16 cellular contexts compared by ENCODE assay signal in the genomic region with DNA sequence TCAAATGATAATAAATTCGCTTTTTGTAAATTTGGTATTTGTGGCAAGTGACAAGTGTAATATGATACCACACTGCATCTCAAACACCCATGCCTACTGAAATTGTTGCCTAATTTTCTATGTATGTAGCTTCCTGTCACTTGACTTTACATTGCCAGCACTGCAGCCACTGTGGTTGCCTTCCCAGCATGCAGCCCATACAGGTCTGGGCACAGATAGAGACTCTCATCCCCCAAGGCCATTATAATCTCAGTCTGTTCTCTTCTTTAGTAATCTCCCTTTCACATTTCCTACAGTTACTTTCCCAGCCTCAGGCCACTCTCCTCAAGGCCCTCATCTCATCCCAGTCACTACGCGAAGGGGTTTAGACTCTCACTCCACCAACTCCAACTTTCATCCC.
A peak's percentile ranks its signal among the peaks of the same experiment; 100 is the strongest.
DNase-seq lines count a peak whose midpoint lies in the region; ATAC-seq and TF ChIP-seq lines count a peak whose summit lies in the region.
"Had no signal": no experiment of that assay in that cellular context is flagged by ENCODE, and none has a peak within 500 bp of the region (broad histone marks: within the 10 kb centered on the region; RNA-seq: fewer than 3 reads in every experiment).

No MANE protein-coding gene starts in this region.

- H3K4me3 Mint-ChIP-seq in GM23338 (no peak overlapping the region), endodermal cell (no peak overlapping the region)
- H3K4me3 Mint-ChIP-seq: T-helper 1 cell treated with Interleukin-12 subunit alpha and Interleukin-12 subunit beta and Interleukin-4 antibody, amounts not matched to agents 30 μg/mL and 1 μg/mL, for 36 hours had no signal

- no peak overlapping the region for H4K8ac ChIP-seq in mesenchymal stem cell (ENCODE audit: low read length)

- no peaks in the 10 kb centered on the region for H3K4me1 ChIP-seq in A673 (ENCODE audit: insufficient read depth, low read length, poor library complexity, severe bottlenecking)
- peaks cover 4% of the 10 kb centered on the region for H3K4me1 ChIP-seq in GM23338 (ENCODE audit: insufficient read depth)
- peaks cover 3% of the 10 kb centered on the region for H3K4me1 ChIP-seq in endodermal cell (ENCODE audit: control insufficient read depth, insufficient read depth, low read length)
- H3K4me1 ChIP-seq in mesenchymal stem cell (ENCODE audit: control insufficient read depth, insufficient read depth, low read depth, low read length), result no peaks in the 10 kb centered on the region

- H3K9me2 ChIP-seq in GM23338 (ENCODE audit: insufficient read depth), result no peaks in the 10 kb centered on the region

- no peak overlapping the region for H3K14ac ChIP-seq in mesenchymal stem cell (ENCODE audit: low read length in 2 of 2)

- BruUV-seq in A673 (replicated peaks; lab: Mats Ljungman, UMichigan), result no TSS peak

- H3K79me2 ChIP-seq in GM23338 (replicated peaks; ENCODE audit: insufficient read depth), result no peaks in the 10 kb centered on the region

- H3K4me1 Mint-ChIP-seq in GM23338 (peaks cover 8% of the 10 kb centered on the region), endodermal cell (peaks cover 27% of the 10 kb centered on the region)

- no peak overlapping the region for H3K9ac ChIP-seq in endodermal cell (ENCODE audit: extremely low read depth, low read length, poor library complexity, severe bottlenecking)
- H3K9ac ChIP-seq in mesenchymal stem cell (ENCODE audit: low read length), result no peak overlapping the region
- H3K9ac ChIP-seq: BLaER1 treated with 17β-estradiol and CSF1 and Interleukin-3, amounts not matched to agents 10 nM and 100 nM had no signal

- H3K4ac ChIP-seq in mesenchymal stem cell (ENCODE audit: low read depth in 1 of 2, low read length in 2 of 2), result no peak overlapping the region

- H2BK120ac ChIP-seq in mesenchymal stem cell (ENCODE audit: low read depth, low read length), result no peak overlapping the region

- intact Hi-C loops in A673 (cut with micrococcal nuclease; ENCODE audit: unreplicated experiment), result no loop called here

- H3K9me3 Mint-ChIP-seq in GM23338, result peaks cover 2% of the 10 kb centered on the region; the same call in 1 of the 3 replicates
- no peaks in the 10 kb centered on the region for H3K9me3 Mint-ChIP-seq in endodermal cell

- no peak overlapping the region for H3K27ac ChIP-seq in A673 (ENCODE audit: low read depth, low read length, poor library complexity, severe bottlenecking)
- no peak overlapping the region for H3K27ac ChIP-seq in GM23338 (ENCODE audit: low read depth)
- H3K27ac ChIP-seq in endodermal cell (ENCODE audit: low read depth, low read length), result no peak overlapping the region
- H3K27ac ChIP-seq in mesenchymal stem cell (ENCODE audit: low read length, poor library complexity, severe bottlenecking), result no peak overlapping the region
- H3K27ac ChIP-seq: BLaER1 treated with 17β-estradiol and CSF1 and Interleukin-3, amounts not matched to agents 10 nM and 100 nM had no signal

- H2AFZ ChIP-seq in GM23338 (peak overlapping the region; percentile 16; the same call in 1 of the 2 replicates), mesenchymal stem cell (ENCODE audit: low read depth, low read length) (no peak overlapping the region)

- DNase-seq in A673 (ENCODE audit: low spot score) (peak; percentile 1), GM23338 (ENCODE audit: low spot score) (no peak), NCI-H526 (lab: John Stamatoyannopoulos, UW) (peak; percentile 12 to 32), endodermal cell (no peak), SIG-M5 treated with dmso at 0.1 percent for 504 hours (lab: John Stamatoyannopoulos, UW; ENCODE audit: unreplicated experiment) (no peak), mesenchymal stem cell (no peak)
- DNase-seq: EL, KG1, NCI-H1092 treated with DMSO at 0.1 percent for 48 hours, NCI-H2171, NCI-H524 had no signal

- ATAC-seq in GM23338, result peak; percentile 53
- no peak for ATAC-seq in HG03108 (IDR thresholded peaks at IDR 0.05; ENCODE audit: unreplicated experiment)
- ATAC-seq: Panc1, Right ventricle myocardium inferior had no signal

- H3K36me3 ChIP-seq in A673 (ENCODE audit: insufficient read depth, low read length, poor library complexity, severe bottlenecking) (no peaks in the 10 kb centered on the region), GM23338 (ENCODE audit: insufficient read depth) (no peaks in the 10 kb centered on the region), endodermal cell (ENCODE audit: control insufficient read depth, insufficient read depth, low read length) (no peaks in the 10 kb centered on the region), mesenchymal stem cell (ENCODE audit: control insufficient read depth in 1 of 2, insufficient read depth in 2 of 2, low read depth in 1 of 2, low read length in 2 of 2) (no peaks in the 10 kb centered on the region)
- H3K36me3 ChIP-seq: BLaER1 treated with 17β-estradiol and CSF1 and Interleukin-3, amounts not matched to agents 10 nM and 100 nM had no signal

- no peaks in the 10 kb centered on the region for H3K27me3 Mint-ChIP-seq in GM23338 (ENCODE audit: insufficient read depth, low read depth, poor library complexity)
- H3K27me3 Mint-ChIP-seq in endodermal cell (ENCODE audit: insufficient read depth), result no peaks in the 10 kb centered on the region

- no peak overlapping the region for H2BK5ac ChIP-seq in mesenchymal stem cell (ENCODE audit: low read depth, low read length, poor library complexity, severe bottlenecking)

- POLR2A ChIA-PET in A673 (lab: Charles Lee; ENCODE audit: low non-redundant PET), result no interaction called here

- H4K20me1 ChIP-seq in GM23338 (replicated peaks; ENCODE audit: insufficient read depth), result no peaks in the 10 kb centered on the region
- H4K20me1 ChIP-seq: BLaER1 treated with 17β-estradiol and CSF1 and Interleukin-3, amounts not matched to agents 10 nM and 100 nM had no signal

- H3K27me3 ChIP-seq in A673 (replicated peaks; ENCODE audit: insufficient read depth, low read depth, low read length, poor library complexity) (no peaks in the 10 kb centered on the region), GM23338 (ENCODE audit: insufficient read depth) (no peaks in the 10 kb centered on the region), endodermal cell (ENCODE audit: control insufficient read depth, insufficient read depth, low read length, poor library complexity, severe bottlenecking) (no peaks in the 10 kb centered on the region), mesenchymal stem cell (ENCODE audit: control insufficient read depth in 1 of 2, insufficient read depth in 1 of 2, low read length in 2 of 2) (no peaks in the 10 kb centered on the region)
- H3K27me3 ChIP-seq: BLaER1 treated with 17β-estradiol and CSF1 and Interleukin-3, amounts not matched to agents 10 nM and 100 nM had no signal

- no peak overlapping the region for H2BK12ac ChIP-seq in mesenchymal stem cell (ENCODE audit: low read length in 2 of 2)

- H3K4me3 ChIP-seq in A673 (ENCODE audit: low read depth, low read length, poor library complexity, severe bottlenecking) (no peak overlapping the region), GM23338 (no peak overlapping the region), endodermal cell (ENCODE audit: low read length) (no peak overlapping the region), mesenchymal stem cell (ENCODE audit: insufficient read depth in 1 of 2, low read depth in 1 of 2, low read length in 2 of 2) (no peak overlapping the region)
- H3K4me3 ChIP-seq: BLaER1 treated with 17β-estradiol and CSF1 and Interleukin-3, amounts not matched to agents 10 nM and 100 nM had no signal

- H3K27ac Mint-ChIP-seq in GM23338 (peak overlapping the region; percentile 25; the same call in 1 of the 2 replicates), endodermal cell (peak overlapping the region; percentile 22)
- H3K27ac Mint-ChIP-seq: T-helper 1 cell treated with Interleukin-12 subunit alpha and Interleukin-12 subunit beta and Interleukin-4 antibody, amounts not matched to agents 30 μg/mL and 1 μg/mL, for 36 hours had no signal

- CTCF ChIA-PET in A673 (lab: Charles Lee), result no interaction called here

- H3K4me2 ChIP-seq in GM23338 (no peak overlapping the region), mesenchymal stem cell (ENCODE audit: low read length, poor library complexity, severe bottlenecking) (no peak overlapping the region)
- H3K4me2 ChIP-seq: BLaER1 treated with 17β-estradiol and CSF1 and Interleukin-3, amounts not matched to agents 10 nM and 100 nM had no signal

- 89% methylated on average over 3 of the region's 3 CpGs; no CpG with 5 or more reads in 1 of the 2 experiments for WGBS in endodermal cell (ENCODE audit: insufficient coverage in 1 of 2, insufficient read length in 1 of 2), 2 experiments
- 100% methylated on average over 2 of the region's 3 CpGs for WGBS in mesenchymal stem cell

- no peak overlapping the region for H4K91ac ChIP-seq in mesenchymal stem cell (ENCODE audit: low read length)

- H3K9me3 ChIP-seq in A673 (ENCODE audit: low read depth, low read length, poor library complexity, severe bottlenecking) (no peaks in the 10 kb centered on the region), endodermal cell (ENCODE audit: control insufficient read depth, low read length) (peaks cover 11% of the 10 kb centered on the region), mesenchymal stem cell (ENCODE audit: control insufficient read depth, low read length) (no peaks in the 10 kb centered on the region)
- H3K9me3 ChIP-seq: BLaER1 treated with 17β-estradiol and CSF1 and Interleukin-3, amounts not matched to agents 10 nM and 100 nM had no signal

- H3K36me3 Mint-ChIP-seq in GM23338 (ENCODE audit: low read depth) (no peaks in the 10 kb centered on the region; the same call in 2 of the 3 replicates), endodermal cell (ENCODE audit: low read depth) (no peaks in the 10 kb centered on the region)

- no peak overlapping the region for H3K23ac ChIP-seq in mesenchymal stem cell (ENCODE audit: low read length in 2 of 2)

- no peak overlapping the region for H3K18ac ChIP-seq in mesenchymal stem cell (ENCODE audit: low read depth in 1 of 2, low read length in 2 of 2)

- H2AK5ac ChIP-seq in mesenchymal stem cell (ENCODE audit: low read length, severe bottlenecking), result no peak overlapping the region

- no peak overlapping the region for H2BK15ac ChIP-seq in mesenchymal stem cell (ENCODE audit: low read depth, poor library complexity, severe bottlenecking)

- no peaks in the 10 kb centered on the region for H3F3A ChIP-seq in GM23338 (replicated peaks; ENCODE audit: low read depth)

- no peaks in the 10 kb centered on the region for H3K79me1 ChIP-seq in mesenchymal stem cell (replicated peaks; ENCODE audit: low read length, poor library complexity, severe bottlenecking)

- TF ChIP-seq CTCF in A673 (conservative IDR thresholded peaks at IDR 0.05; ENCODE audit: low read depth, low read length) (no peak), GM23338 (conservative IDR thresholded peaks at IDR 0.05; ENCODE audit: low read depth in 2 of 2) (no peak), endodermal cell (conservative IDR thresholded peaks at IDR 0.05) (no peak)

Comparison
In these comparisons a context has a peak if more than half of its experiments do, and no peak if none do; other contexts are left out.
1. DNase-seq: peak in A673 (single experiment) and NCI-H526 (2 of 2); none in GM23338 (single experiment), endodermal cell (single experiment), SIG-M5 treated with dmso at 0.1 percent for 504 hours (single experiment) and mesenchymal stem cell (single experiment).